In genomic region chrX:100895365-100896075, GRCh38 we compare ENCODE assay signal across 8 cellular contexts. TPM values are rescaled to one million over a fixed set of nuclear protein-coding genes. Genes with fewer than 3 reads are reported as not detected.
DNase-seq lines count a peak whose midpoint lies in the region; ATAC-seq lines count a peak whose summit lies in the region.

No MANE protein-coding gene starts in this region.

- intact Hi-C loops in activated CD4-positive, alpha-beta T cell treated with anti-CD3 and anti-CD28 coated beads, Interleukin-2, amount 10 ng/mL, durations not matched to agents 24 days and 14 days (cut with micrococcal nuclease) = loop anchor here (1.0 to 2.0 kb wide), 2 partner anchors 311 to 391 kb away; no protein-coding TSS in a partner anchor

- H3K4me1 Mint-ChIP-seq in activated CD4-positive, alpha-beta T cell treated with anti-CD3 and anti-CD28 coated beads, Interleukin-2, amount 10 ng/mL, durations not matched to agents 24 days and 14 days = no peaks in the 10 kb centered on the region

- H3K36me3 Mint-ChIP-seq in activated CD4-positive, alpha-beta T cell treated with anti-CD3 and anti-CD28 coated beads, Interleukin-2, amount 10 ng/mL, durations not matched to agents 24 days and 14 days (ENCODE audit: low read depth) = no peaks in the 10 kb centered on the region

- DNase-seq in DMS153 (lab: John Stamatoyannopoulos, UW) (peak; percentile 48), M059J (ENCODE audit: low read depth) (peak; percentile 64), iPS-NIHi7 (ENCODE audit: extremely low spot score) (peak; percentile 39), middle frontal gyrus (ENCODE audit: extremely low spot score, low spot score) (no peak), CD1c-positive myeloid dendritic cell (ENCODE audit: extremely low spot score) (no peak)
- peak; percentile 66 for DNase-seq in activated CD4-positive, alpha-beta T cell treated with anti-CD3 and anti-CD28 coated beads, Interleukin-2, amount 10 ng/mL, durations not matched to agents 24 days and 14 days

- no peaks in the 10 kb centered on the region for H3K9me3 Mint-ChIP-seq in activated CD4-positive, alpha-beta T cell treated with anti-CD3 and anti-CD28 coated beads, Interleukin-2, amount 10 ng/mL, durations not matched to agents 24 days and 14 days

- no peaks in the 10 kb centered on the region for H3K27me3 Mint-ChIP-seq in activated CD4-positive, alpha-beta T cell treated with anti-CD3 and anti-CD28 coated beads, Interleukin-2, amount 10 ng/mL, durations not matched to agents 24 days and 14 days

- H3K27ac Mint-ChIP-seq in activated CD4-positive, alpha-beta T cell treated with anti-CD3 and anti-CD28 coated beads, Interleukin-2, amount 10 ng/mL, durations not matched to agents 24 days and 14 days = no peak overlapping the region

- H3K4me3 Mint-ChIP-seq in activated CD4-positive, alpha-beta T cell treated with anti-CD3 and anti-CD28 coated beads, Interleukin-2, amount 10 ng/mL, durations not matched to agents 24 days and 14 days = no peak overlapping the region

- ATAC-seq in GM19023 (IDR thresholded peaks at IDR 0.05; ENCODE audit: unreplicated experiment) (peak; percentile 62), GM18858 (IDR thresholded peaks at IDR 0.05; ENCODE audit: unreplicated experiment) (no peak)

RNA-seq across cellular contexts. Expression of gene NOX1, which starts 21.4 kb away (rescaled TPM):
- not detected in 2 replicates for total RNA-seq in M059J (2014; rRNA removed; shearing (Covaris generic))
- total RNA-seq in activated CD4-positive, alpha-beta T cell treated with anti-CD3 and anti-CD28 coated beads, Interleukin-2, amount 10 ng/mL, durations not matched to agents 24 days and 14 days = not detected in 2 replicates

RNA-seq across cellular contexts. Expression of gene XKRX, which starts 33.2 kb away (rescaled TPM):
- 3.2 and 3.7 TPM in 2 replicates for total RNA-seq in M059J (2014; rRNA removed; shearing (Covaris generic))
- 0.12 and 0.23 TPM in 2 replicates for total RNA-seq in activated CD4-positive, alpha-beta T cell treated with anti-CD3 and anti-CD28 coated beads, Interleukin-2, amount 10 ng/mL, durations not matched to agents 24 days and 14 days

Comparison
In these comparisons a context has a peak if more than half of its experiments do, and no peak if none do; other contexts are left out.
1. DNase-seq: peak in DMS153 (single experiment), M059J (single experiment), activated CD4-positive, alpha-beta T cell treated with anti-CD3 and anti-CD28 coated beads, Interleukin-2, amount 10 ng/mL, durations not matched to agents 24 days and 14 days (single experiment) and iPS-NIHi7 (single experiment); none in middle frontal gyrus (single experiment) and CD1c-positive myeloid dendritic cell (single experiment).